16 cellular contexts compared by ENCODE assay signal in the genomic region with DNA sequence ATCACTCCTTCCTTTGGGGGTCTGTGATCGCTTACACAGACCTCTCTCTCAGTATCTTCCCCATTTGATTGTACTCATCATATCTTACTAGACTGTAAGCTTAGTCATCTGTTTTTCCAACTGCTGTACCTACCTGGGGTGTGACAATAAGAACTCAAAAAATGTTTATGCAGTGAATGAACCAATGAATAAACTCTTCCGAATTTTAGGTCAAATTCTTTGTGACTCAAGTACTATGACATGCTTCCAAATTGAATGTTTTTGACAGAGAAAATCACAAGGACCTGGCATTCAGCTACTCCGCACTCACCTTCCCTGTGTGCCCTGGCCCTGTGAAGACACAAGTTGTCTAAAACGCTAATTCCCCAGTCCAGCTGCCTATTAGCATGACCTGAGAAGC. TPM values are rescaled to one million over a fixed set of nuclear protein-coding genes. Genes with fewer than 3 reads are reported as not detected.
"Had no signal": no experiment of that assay in that cellular context is flagged by ENCODE, and none has a peak within 500 bp of the region (broad histone marks: within the 10 kb centered on the region; RNA-seq: fewer than 3 reads in every experiment).

No MANE protein-coding gene starts in this region.

- H3K27ac Mint-ChIP-seq: activated CD4-positive, alpha-beta memory T cell treated with anti-CD3 and anti-CD28 coated beads for 36 hours; activated naive CD4-positive, alpha-beta T cell treated with anti-CD3 and anti-CD28 coated beads, Interleukin-2, amount 50 U/mL, for 72 hours; nephron progenitor cell; type B pancreatic cell had no signal

- H3K4me3 Mint-ChIP-seq: activated CD4-positive, alpha-beta memory T cell treated with anti-CD3 and anti-CD28 coated beads for 36 hours; activated T-cell treated with anti-CD3 and anti-CD28 coated beads, Interleukin-2, amount 50 U/mL, for 4 hours; nephron progenitor cell; type B pancreatic cell had no signal

- H3K27ac ChIP-seq: breast epithelium, heart left ventricle, VCaP had no signal

- H3K36me3 Mint-ChIP-seq: type B pancreatic cell had no signal

- H3K9me3 Mint-ChIP-seq: activated CD4-positive, alpha-beta memory T cell treated with anti-CD3 and anti-CD28 coated beads for 36 hours; activated naive CD4-positive, alpha-beta T cell treated with anti-CD3 and anti-CD28 coated beads, Interleukin-2, amount 50 U/mL, for 72 hours; activated T-cell treated with anti-CD3 and anti-CD28 coated beads, Interleukin-2, amount 50 U/mL, for 4 hours; type B pancreatic cell had no signal

- DNase-seq: activated CD4-positive, alpha-beta memory T cell treated with anti-CD3 and anti-CD28 coated beads for 36 hours; activated effector memory CD4-positive, alpha-beta T cell treated with anti-CD3 and anti-CD28 coated beads, Interleukin-2, amount 50 U/mL, for 16 hours; activated T-cell treated with anti-CD3 and anti-CD28 coated beads, Interleukin-2, amount 50 U/mL, for 4 hours; foreskin melanocyte; heart left ventricle; nephron progenitor cell; stimulated activated naive CD4-positive, alpha-beta T cell; substantia nigra; T-helper 9 cell had no signal

- H3K4me3 ChIP-seq: breast epithelium, heart left ventricle had no signal

- H3K27me3 ChIP-seq: breast epithelium, heart left ventricle had no signal

- H3K27me3 Mint-ChIP-seq: activated CD4-positive, alpha-beta memory T cell treated with anti-CD3 and anti-CD28 coated beads for 36 hours had no signal

- H3K4me1 ChIP-seq: breast epithelium, heart left ventricle had no signal

- H3K9me3 ChIP-seq: breast epithelium had no signal

RNA-seq across cellular contexts. Expression of a gene that starts 57.4 kb away (rescaled TPM):
- total RNA-seq: activated CD4-positive, alpha-beta memory T cell treated with anti-CD3 and anti-CD28 coated beads for 36 hours; activated naive CD4-positive, alpha-beta T cell treated with anti-CD3 and anti-CD28 coated beads, Interleukin-2, amount 50 U/mL, for 72 hours; activated T-cell treated with anti-CD3 and anti-CD28 coated beads, Interleukin-2, amount 50 U/mL, for 4 hours; chondrocyte; dermis microvascular lymphatic vessel endothelial cell; heart left ventricle; osteocyte had no signal
- polyA plus RNA-seq: heart left ventricle had no signal
